Comparison of ENCODE assay signal across 21 cellular contexts in the genomic region with DNA sequence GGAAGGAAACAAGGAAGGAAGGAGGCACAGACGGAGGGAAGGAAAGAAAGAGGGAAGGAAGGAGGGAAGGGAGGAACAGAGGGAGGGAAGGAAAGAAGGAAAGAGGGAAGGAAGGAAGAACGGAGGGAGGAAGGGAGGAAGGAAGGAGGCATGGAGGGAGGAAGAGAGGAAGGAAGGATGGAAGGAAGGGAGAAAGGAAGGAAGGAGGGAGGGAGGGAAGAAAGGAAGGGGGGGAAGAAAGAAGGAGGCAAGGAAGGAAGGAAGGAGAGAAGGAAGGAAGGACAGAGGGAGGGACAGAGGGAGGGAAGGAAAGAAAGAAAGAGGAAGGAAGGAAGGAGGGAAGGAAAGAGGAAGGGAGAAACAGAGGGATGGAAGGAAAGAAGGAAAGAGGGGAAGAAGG. TPM values are rescaled to one million over a fixed set of nuclear protein-coding genes. Genes with fewer than 3 reads are reported as not detected.
A peak's percentile ranks its signal among the peaks of the same experiment; 100 is the strongest.
DNase-seq lines count a peak whose midpoint lies in the region; ATAC-seq, FAIRE-seq and TF ChIP-seq lines count a peak whose summit lies in the region.
"Had no signal": no experiment of that assay in that cellular context is flagged by ENCODE, and none has a peak within 500 bp of the region (broad histone marks: within the 10 kb centered on the region; RNA-seq: fewer than 3 reads in every experiment).

No MANE protein-coding gene starts in this region.

- H3K79me2 ChIP-seq in mammary epithelial cell (ENCODE audit: insufficient read depth, low read length) (no peaks in the 10 kb centered on the region), GM12878 (ENCODE audit: control insufficient read depth, insufficient read depth, low read length) (no peaks in the 10 kb centered on the region), H1 (ENCODE audit: control insufficient read depth in 1 of 2, insufficient read depth in 2 of 2, low read length in 2 of 2) (no peaks in the 10 kb centered on the region)

- CTCF ChIA-PET in mammary epithelial cell (lab: Charles Lee; ENCODE audit: low non-redundant PET) (no interaction called here), GM12878 (lab: Yijun Ruan, JAX) (no interaction called here), H1 (lab: Charles Lee; ENCODE audit: partially characterized antibody) (interaction anchor here (0.6 to 1.2 kb wide), 3 partner anchors 12 to 604 kb away, joined by 3 to 5 read pairs (median 3); no protein-coding TSS in a partner anchor)

- H2AFZ ChIP-seq in mammary epithelial cell (ENCODE audit: low read depth, low read length), result peak overlapping the region; percentile 9
- no peak overlapping the region for H2AFZ ChIP-seq in GM12878 (ENCODE audit: control insufficient read depth, low read depth, low read length)
- H2AFZ ChIP-seq in H1 (ENCODE audit: low read length), result no peak overlapping the region
- H2AFZ ChIP-seq: GM23248 had no signal

- H4K20me1 ChIP-seq in mammary epithelial cell (ENCODE audit: insufficient read depth, low read length) (no peaks in the 10 kb centered on the region), GM12878 (ENCODE audit: control insufficient read depth, insufficient read depth) (no peaks in the 10 kb centered on the region), H1 (replicated peaks in 1 of 2; ENCODE audit: control insufficient read depth in 1 of 2, insufficient read depth in 2 of 2, low read length in 2 of 2) (no peaks in the 10 kb centered on the region)
- H4K20me1 ChIP-seq: BLaER1 had no signal

- dilution Hi-C loops in mammary epithelial cell (cut with HindIII; ENCODE audit: low sequenced_read_pairs), result no loop called here

- no peak for TF ChIP-seq POLR2A in breast epithelium (IDR thresholded peaks at IDR 0.05)
- no peak for TF ChIP-seq POLR2A in GM12878 (IDR thresholded peaks at IDR 0.05; ENCODE audit: low read depth, low read length)
- no peak for TF ChIP-seq POLR2A in H1 (IDR thresholded peaks at IDR 0.05; ENCODE audit: control extremely low read depth in 1 of 2, low read depth in 2 of 2, low read length in 2 of 2)

- no peak for TF ChIP-seq RAD21 in GM12878 (IDR thresholded peaks at IDR 0.05; ENCODE audit: insufficient read depth, low read depth, low read length)
- no peak for TF ChIP-seq RAD21 in H1 (IDR thresholded peaks at IDR 0.05 in 1 of 2, conservative IDR thresholded peaks at IDR 0.05 in 1 of 2; ENCODE audit: low read depth in 2 of 2, low read length in 2 of 2)

- no peak overlapping the region for H4K5ac ChIP-seq in H1 (ENCODE audit: insufficient read length, low read depth, low read length)

- TF ChIP-seq EP300 in GM12878 (IDR thresholded peaks at IDR 0.05; ENCODE audit: borderline replicate concordance in 1 of 2, control insufficient read depth in 1 of 2, low read depth in 2 of 2, low read length in 2 of 2) (no peak), H1 (IDR thresholded peaks at IDR 0.05; ENCODE audit: borderline replicate concordance in 1 of 2, low read depth in 2 of 2, low read length in 2 of 2) (no peak)

- H3K23ac ChIP-seq in H1 (ENCODE audit: insufficient read length), result no peak overlapping the region

- no peak for TF ChIP-seq CTCF in mammary epithelial cell (conservative IDR thresholded peaks at IDR 0.05 in 1 of 2, IDR thresholded peaks at IDR 0.05 in 1 of 2; ENCODE audit: extremely low read depth in 1 of 2, insufficient read depth in 1 of 2, low read depth in 1 of 2, low read length in 2 of 2)
- TF ChIP-seq CTCF in breast epithelium (IDR thresholded peaks at IDR 0.05), result no peak
- TF ChIP-seq CTCF in GM12878 (IDR thresholded peaks at IDR 0.05 in 2 of 3, conservative IDR thresholded peaks at IDR 0.05 in 1 of 3; ENCODE audit: control insufficient read depth in 2 of 3, extremely low read depth in 1 of 3, insufficient read depth in 1 of 3, low read depth in 3 of 3, low read length in 3 of 3), result no peak
- no peak for TF ChIP-seq CTCF in H1 (IDR thresholded peaks at IDR 0.05; ENCODE audit: control extremely low read depth in 1 of 3, insufficient read depth in 1 of 3, low read depth in 1 of 3, low read length in 3 of 3)

- BruUV-seq in mammary epithelial cell (replicated peaks; lab: Mats Ljungman, UMichigan) (no TSS peak), GM12878 (replicated peaks; lab: Mats Ljungman, UMichigan) (no TSS peak)

- no peak overlapping the region for H2BK20ac ChIP-seq in H1 (ENCODE audit: low read length)

- H2BK12ac ChIP-seq in H1 (ENCODE audit: low read depth, low read length), result peak overlapping the region; percentile 76; the same call in 1 of the 2 replicates

- H2BK120ac ChIP-seq in H1 (replicated peaks; ENCODE audit: low read depth, low read length), result no peak overlapping the region

- H3K9me3 ChIP-seq in mammary epithelial cell (replicated peaks; ENCODE audit: insufficient read depth, low read length), result no peaks in the 10 kb centered on the region
- no peaks in the 10 kb centered on the region for H3K9me3 ChIP-seq in breast epithelium
- H3K9me3 ChIP-seq in GM12878 (replicated peaks; ENCODE audit: control insufficient read depth, insufficient read depth, low read length), result no peaks in the 10 kb centered on the region
- H3K9me3 ChIP-seq in H1 (ENCODE audit: insufficient read depth in 2 of 2, low read depth in 1 of 2, low read length in 1 of 2), result no peaks in the 10 kb centered on the region
- H3K9me3 ChIP-seq: BLaER1, Caco-2 had no signal

- no peak overlapping the region for H2BK15ac ChIP-seq in H1 (ENCODE audit: low read length)

- no peaks in the 10 kb centered on the region for H3K79me1 ChIP-seq in H1 (ENCODE audit: low read depth, low read length)

- H3K56ac ChIP-seq in H1 (replicated peaks; ENCODE audit: insufficient read length, low read depth, low read length), result no peak overlapping the region

- H3K4ac ChIP-seq in H1 (replicated peaks; ENCODE audit: insufficient read length, low read depth, low read length), result no peak overlapping the region

- intact Hi-C loops in mammary epithelial cell (cut with micrococcal nuclease) (no loop called here), breast epithelium (cut with DNase I; ENCODE audit: low total_unique reads) (no loop called here), GM12878 (cut with micrococcal nuclease; ENCODE audit: unreplicated experiment) (no loop called here)

- no peak overlapping the region for H3K4me3 ChIP-seq in mammary epithelial cell (replicated peaks in 1 of 3; ENCODE audit: insufficient read depth in 1 of 3, low read depth in 2 of 3, low read length in 3 of 3)
- no peak overlapping the region for H3K4me3 ChIP-seq in breast epithelium
- no peak overlapping the region for H3K4me3 ChIP-seq in GM12878
- H3K4me3 ChIP-seq in H1 (ENCODE audit: extremely low read depth in 1 of 4, insufficient read depth in 2 of 4, low read depth in 3 of 4, low read length in 4 of 4), result no peak overlapping the region
- H3K4me3 ChIP-seq: BLaER1, GM23248 had no signal

- no peak overlapping the region for H3K27ac ChIP-seq in mammary epithelial cell (ENCODE audit: insufficient read depth, low read depth, low read length)
- H3K27ac ChIP-seq in breast epithelium, result no peak overlapping the region
- no peak overlapping the region for H3K27ac ChIP-seq in GM12878 (ENCODE audit: control insufficient read depth, insufficient read depth)
- no peak overlapping the region for H3K27ac ChIP-seq in H1 (ENCODE audit: low read depth, low read length)
- H3K27ac ChIP-seq: 22Rv1, BLaER1, C4-2B, GM23248 had no signal

- H3K18ac ChIP-seq in H1 (ENCODE audit: extremely low read depth, low read length), result no peak overlapping the region

- H3K36me3 ChIP-seq in mammary epithelial cell (ENCODE audit: insufficient read depth, low read length) (no peaks in the 10 kb centered on the region), breast epithelium (no peaks in the 10 kb centered on the region), GM12878 (ENCODE audit: control insufficient read depth in 2 of 2, insufficient read depth in 2 of 2, low read length in 1 of 2) (no peaks in the 10 kb centered on the region), H1 (ENCODE audit: control insufficient read depth in 2 of 4, insufficient read depth in 4 of 4, low read length in 3 of 4) (no peaks in the 10 kb centered on the region)
- H3K36me3 ChIP-seq: BLaER1 had no signal

- H2BK5ac ChIP-seq in H1 (ENCODE audit: low read depth, low read length), result no peak overlapping the region

- no peak overlapping the region for H4K8ac ChIP-seq in H1 (ENCODE audit: extremely low read depth, insufficient read depth, low read length)

- ATAC-seq in GM12878, result no peak
- ATAC-seq: CD8-positive, alpha-beta T cell had no signal

- no peak overlapping the region for H3K4me2 ChIP-seq in mammary epithelial cell (ENCODE audit: insufficient read depth, low read depth, low read length)
- H3K4me2 ChIP-seq in GM12878 (ENCODE audit: control insufficient read depth, insufficient read depth), result no peak overlapping the region
- no peak overlapping the region for H3K4me2 ChIP-seq in H1 (ENCODE audit: insufficient read depth in 1 of 2, low read depth in 2 of 2, low read length in 2 of 2)

- H3K27me3 ChIP-seq in mammary epithelial cell (ENCODE audit: insufficient read depth, low read length) (no peaks in the 10 kb centered on the region), breast epithelium (no peaks in the 10 kb centered on the region), GM12878 (replicated peaks in 1 of 2; ENCODE audit: control insufficient read depth in 2 of 2, insufficient read depth in 2 of 2, low read length in 1 of 2) (no peaks in the 10 kb centered on the region), H1 (replicated peaks in 1 of 4; ENCODE audit: control insufficient read depth in 3 of 4, extremely low read depth in 1 of 4, insufficient read depth in 3 of 4, low read length in 3 of 4) (peaks cover 0 to 2% (median 0%) of the 10 kb centered on the region in 4 experiments; a peak in 1 of 7 replicates)
- H3K27me3 ChIP-seq: BLaER1 had no signal

- FAIRE-seq in GM12878 (lab: Jason Lieb, UNC) (no peak), H1 (lab: Jason Lieb, UNC) (no peak)
- FAIRE-seq: A204.1, G401.6, GM19239, H54 had no signal

- SMC1A ChIA-PET in GM12878 (lab: Charles Lee; ENCODE audit: uncharacterized antibody, unreplicated experiment), result interaction anchor here (1.1 kb wide), 1 partner anchor 13 kb away, joined by 3 read pairs; no protein-coding TSS in a partner anchor

- H3K4me1 ChIP-seq in mammary epithelial cell (ENCODE audit: insufficient read depth, low read length), result no peaks in the 10 kb centered on the region
- no peaks in the 10 kb centered on the region for H3K4me1 ChIP-seq in breast epithelium
- no peaks in the 10 kb centered on the region for H3K4me1 ChIP-seq in GM12878 (ENCODE audit: control insufficient read depth, insufficient read depth, low read length)
- H3K4me1 ChIP-seq in H1 (replicated peaks in 1 of 4; ENCODE audit: control insufficient read depth in 3 of 4, insufficient read depth in 4 of 4, low read length in 3 of 4), result peaks cover 0 to 3% (median under 1%) of the 10 kb centered on the region in 4 experiments; a peak in 4 of 7 replicates
- H3K4me1 ChIP-seq: Caco-2 had no signal

- peak overlapping the region; percentile 77; the same call in 1 of the 2 replicates for H2AK5ac ChIP-seq in H1 (ENCODE audit: low read depth, low read length)

- H4K91ac ChIP-seq in H1 (replicated peaks; ENCODE audit: insufficient read length, low read length), result no peak overlapping the region

- RAD21 ChIA-PET in GM12878 (lab: Charles Lee; ENCODE audit: unreplicated experiment), result no interaction called here

- in situ Hi-C loops in mammary epithelial cell (cut with MboI; ENCODE audit: low sequenced_read_pairs in 2 of 2) (no loop called here), GM12878 (cut with MboI) (no loop called here)

- POLR2A ChIA-PET in GM12878 (lab: Charles Lee) (interaction anchor here (1.4 to 1.5 kb wide), 2 partner anchors 12 to 23 kb away, joined by 4 read pairs; no protein-coding TSS in a partner anchor), H1 (lab: Charles Lee; ENCODE audit: partially characterized antibody) (interaction anchor here (0.7 kb wide), 1 partner anchor 35 kb away, joined by 3 read pairs; no protein-coding TSS in a partner anchor)

- H3K9ac ChIP-seq in mammary epithelial cell (ENCODE audit: insufficient read depth, low read length), result no peak overlapping the region
- H3K9ac ChIP-seq in GM12878 (ENCODE audit: control insufficient read depth, insufficient read depth, low read length), result no peak overlapping the region
- H3K9ac ChIP-seq in H1 (replicated peaks in 1 of 4; ENCODE audit: extremely low read depth in 1 of 4, low read depth in 3 of 4, low read length in 3 of 4), result no peak overlapping the region
- H3K9ac ChIP-seq: BLaER1, GM23248 had no signal

- DNase-seq in mammary epithelial cell (no peak), breast epithelium (ENCODE audit: low spot score in 2 of 2) (no peak), GM12878 (ENCODE audit: low read depth, low spot score) (no peak), H1 (ENCODE audit: low read depth in 1 of 2, low spot score in 2 of 2) (no peak), DMS79 treated with DMSO at 0.1 percent for 48 hours (lab: John Stamatoyannopoulos, UW) (no peak), T-helper 9 cell (no peak)
- DNase-seq: Caco-2; CD4-positive, CD25-positive, alpha-beta regulatory T cell; CD8-positive, alpha-beta T cell; DMS79; GM23248; HCEC 1CT had no signal

- H3K14ac ChIP-seq in H1 (ENCODE audit: insufficient read length), result no peak overlapping the region

- H3K23me2 ChIP-seq in H1 (ENCODE audit: low read depth, low read length), result no peaks in the 10 kb centered on the region

- 65% methylated on average over 2 of the region's 2 CpGs for WGBS in mammary epithelial cell (ENCODE audit: low coverage, missing lambda C conversion rate)
- 6% methylated on average over 2 of the region's 2 CpGs for WGBS in GM12878 (ENCODE audit: insufficient coverage, insufficient replicate concordance, low lambda C conversion rate, missing lambda C conversion rate)
- 33% methylated on average over 2 of the region's 2 CpGs; no CpG with 5 or more reads in 1 of the 2 experiments for WGBS in H1 (ENCODE audit: extremely low coverage in 1 of 2, insufficient coverage in 1 of 2, insufficient read length in 1 of 2, insufficient replicate concordance in 2 of 2, low coverage in 1 of 2, low lambda C conversion rate in 2 of 2, missing lambda C conversion rate in 1 of 2), 2 experiments

RNA-seq across cellular contexts. Expression of a gene that starts 7.6 kb away (rescaled TPM):
- 1 to 10 TPM in 1 of 2 donors, not detected in 1; 1.0 TPM for total RNA-seq in mammary epithelial cell
- polyA plus RNA-seq in mammary epithelial cell, result 0.96 TPM
- polyA minus RNA-seq in mammary epithelial cell, result not detected
- not detected for total RNA-seq in breast epithelium
- total RNA-seq in GM12878 (2013; cell fraction: nucleolus; rRNA removed), result 11.3 and 14.2 TPM in 2 replicates
- total RNA-seq in GM12878 (2014; rRNA removed), result 0.73 and 1.1 TPM in 2 replicates
- 0.78 and 1.2 TPM in 2 replicates for total RNA-seq in GM12878 (2014; rRNA removed; fragmentation: Illumina TruSeq; extraction: Trizol)
- total RNA-seq in GM12878 (2021), result 0.51 and 1.1 TPM in 2 replicates
- polyA plus RNA-seq in GM12878 (2011; ENCODE audit: low read depth), result 0.45 TPM
- 0.78 and 0.79 TPM in 2 replicates for polyA plus RNA-seq in GM12878 (2011; rRNA removed)
- polyA plus RNA-seq in GM12878 (2011; cell fraction: cytosol; rRNA removed), result 0.67 and 0.92 TPM in 2 replicates
- 1.4 and 1.5 TPM in 2 replicates for polyA plus RNA-seq in GM12878 (2011; cell fraction: nucleus; rRNA removed)
- 0.95 and 1.8 TPM in 2 replicates for polyA plus RNA-seq in GM12878 (2012)
- 0.65 and 0.71 TPM in 2 replicates for polyA plus RNA-seq in GM12878 (2014; fragmentation: Illumina TruSeq; extraction: Trizol)
- polyA plus RNA-seq in GM12878 (2014; fragmentation: Nextera tagmentation; extraction: Ambion mirVana), result under 1 TPM; 0.05 to 0.47 TPM
- polyA plus RNA-seq in GM12878 (2014; rRNA removed), result 0.90 and 1.3 TPM in 2 replicates
- polyA plus RNA-seq in GM12878 (2016; fragmentation: Nextera tagmentation; extraction: Ambion mirVana), result under 1 TPM; 0.68 to 0.83 TPM
- polyA minus RNA-seq in GM12878 (2011; rRNA and poly(A)+ RNA removed), result 0.52 and 2.3 TPM in 2 replicates
- polyA minus RNA-seq in GM12878 (2011; cell fraction: cytosol; rRNA and poly(A)+ RNA removed), result not detected in 2 replicates
- 0.97 and 1.6 TPM in 2 replicates for polyA minus RNA-seq in GM12878 (2011; cell fraction: nucleus; rRNA and poly(A)+ RNA removed)
- total RNA-seq in H1 (2021; fragmentation: NEBNext Ultra II Directional; extraction: Animal tissue kit (Norgen Biotek cat#: 25700)), result 20.6 and 20.8 TPM in 2 replicates
- polyA plus RNA-seq in H1 (2011; rRNA removed), result 11.4 and 13.6 TPM in 2 replicates
- polyA plus RNA-seq in H1 (2011; cell fraction: cytosol; rRNA removed), result 18.2 TPM
- polyA plus RNA-seq in H1 (2011; cell fraction: nucleus; rRNA removed), result 17.3 TPM
- polyA plus RNA-seq in H1 (2012, experiment 1 of 2), result 16.1 to 22.6 TPM (median 18.9 TPM) in 4 replicates
- 8.3 TPM for polyA plus RNA-seq in H1 (2012, experiment 2 of 2)
- 4.6 TPM for polyA plus RNA-seq in H1 (2013, experiment 1 of 2)
- polyA plus RNA-seq in H1 (2013, experiment 2 of 2), result 4.5 TPM
- 20.9 and 23.8 TPM in 2 replicates for polyA minus RNA-seq in H1 (2011; rRNA and poly(A)+ RNA removed)
- 9.3 TPM for polyA minus RNA-seq in H1 (2011; cell fraction: cytosol; rRNA and poly(A)+ RNA removed)
- polyA minus RNA-seq in H1 (2011; cell fraction: nucleus; rRNA and poly(A)+ RNA removed), result 54.1 TPM
- total RNA-seq: B cell; CD4-positive, CD25-positive, alpha-beta regulatory T cell; CD8-positive, alpha-beta T cell; GM23248 had no signal
- polyA plus RNA-seq: AG04450, GM23248 had no signal

RNA-seq across cellular contexts. Expression of a gene that starts 47.0 kb away (rescaled TPM):
- 10 to 100 TPM in 1 of 2 donors, 1 to 10 TPM in 1; 2.7 to 35.5 TPM for total RNA-seq in mammary epithelial cell
- 34.0 TPM for polyA plus RNA-seq in mammary epithelial cell
- polyA minus RNA-seq in mammary epithelial cell, result 29.8 TPM
- 1 to 10 TPM in 2 of 3 donors, under 1 TPM in 1; 0.66 to 2.5 (median 2.2) TPM for total RNA-seq in breast epithelium
- 180 and 201 TPM in 2 replicates for total RNA-seq in GM12878 (2013; cell fraction: nucleolus; rRNA removed)
- total RNA-seq in GM12878 (2014; rRNA removed), result 83.5 and 95.9 TPM in 2 replicates
- 114 TPM in 2 replicates for total RNA-seq in GM12878 (2014; rRNA removed; fragmentation: Illumina TruSeq; extraction: Trizol)
- 73.9 and 77.1 TPM in 2 replicates for total RNA-seq in GM12878 (2021)
- polyA plus RNA-seq in GM12878 (2011; ENCODE audit: low read depth), result 31.8 TPM
- 105 and 140 TPM in 2 replicates for polyA plus RNA-seq in GM12878 (2011; rRNA removed)
- polyA plus RNA-seq in GM12878 (2011; cell fraction: cytosol; rRNA removed), result 55.8 and 57.1 TPM in 2 replicates
- 79.1 and 91.4 TPM in 2 replicates for polyA plus RNA-seq in GM12878 (2011; cell fraction: nucleus; rRNA removed)
- 30.4 and 48.4 TPM in 2 replicates for polyA plus RNA-seq in GM12878 (2012)
- polyA plus RNA-seq in GM12878 (2014; fragmentation: Illumina TruSeq; extraction: Trizol), result 94.2 and 121 TPM in 2 replicates
- 10 to 100 TPM; 52.4 to 57.0 TPM for polyA plus RNA-seq in GM12878 (2014; fragmentation: Nextera tagmentation; extraction: Ambion mirVana)
- 59.8 and 80.8 TPM in 2 replicates for polyA plus RNA-seq in GM12878 (2014; rRNA removed)
- polyA plus RNA-seq in GM12878 (2016; fragmentation: Nextera tagmentation; extraction: Ambion mirVana), result 100 to 1,000 TPM; 133 to 142 TPM
- polyA minus RNA-seq in GM12878 (2011; rRNA and poly(A)+ RNA removed), result 122 and 124 TPM in 2 replicates
- 43.3 and 50.5 TPM in 2 replicates for polyA minus RNA-seq in GM12878 (2011; cell fraction: cytosol; rRNA and poly(A)+ RNA removed)
- 82.3 and 134 TPM in 2 replicates for polyA minus RNA-seq in GM12878 (2011; cell fraction: nucleus; rRNA and poly(A)+ RNA removed)
- 113 and 118 TPM in 2 replicates for total RNA-seq in H1 (2021; fragmentation: NEBNext Ultra II Directional; extraction: Animal tissue kit (Norgen Biotek cat#: 25700))
- 37.6 and 48.4 TPM in 2 replicates for polyA plus RNA-seq in H1 (2011; rRNA removed)
- 89.1 TPM for polyA plus RNA-seq in H1 (2011; cell fraction: cytosol; rRNA removed)
- polyA plus RNA-seq in H1 (2011; cell fraction: nucleus; rRNA removed), result 57.3 TPM
- polyA plus RNA-seq in H1 (2012, experiment 1 of 2), result 65.3 to 112 TPM (median 80.1 TPM) in 4 replicates
- 6.6 TPM for polyA plus RNA-seq in H1 (2012, experiment 2 of 2)
- 62.9 TPM for polyA plus RNA-seq in H1 (2013, experiment 1 of 2)
- polyA plus RNA-seq in H1 (2013, experiment 2 of 2), result 65.5 TPM
- 162 and 180 TPM in 2 replicates for polyA minus RNA-seq in H1 (2011; rRNA and poly(A)+ RNA removed)
- 87.2 TPM for polyA minus RNA-seq in H1 (2011; cell fraction: cytosol; rRNA and poly(A)+ RNA removed)
- polyA minus RNA-seq in H1 (2011; cell fraction: nucleus; rRNA and poly(A)+ RNA removed), result 170 TPM
